In genomic region chr2:157327200-157327599, GRCh38 we compare ENCODE assay signal across 10 cellular contexts. TPM values are rescaled to one million over a fixed set of nuclear protein-coding genes. Genes with fewer than 3 reads are reported as not detected.
DNase-seq lines count a peak whose midpoint lies in the region; ATAC-seq and TF ChIP-seq lines count a peak whose summit lies in the region.
"Had no signal": no experiment of that assay in that cellular context is flagged by ENCODE, and none has a peak within 500 bp of the region (broad histone marks: within the 10 kb centered on the region; RNA-seq: fewer than 3 reads in every experiment).

No MANE protein-coding gene starts in this region.

- H3K27me3 ChIP-seq in tibial artery (no peaks in the 10 kb centered on the region), esophagus squamous epithelium (no peaks in the 10 kb centered on the region)
- H3K27me3 ChIP-seq: tibial nerve had no signal

- peak overlapping the region in 1 of 2 donors; percentile 48 for H3K27ac ChIP-seq in tibial artery
- no peak overlapping the region for H3K27ac ChIP-seq in esophagus squamous epithelium

- H3K27ac Mint-ChIP-seq in activated T-cell treated with anti-CD3 and anti-CD28 coated beads, Interleukin-2, amount 50 U/mL, for 24 hours: peak overlapping the region; percentile 88
- peak overlapping the region; percentile 9 for H3K27ac Mint-ChIP-seq in stimulated activated naive CD8-positive, alpha-beta T cell treated with anti-CD3 and anti-CD28 coated beads, Interleukin-15, Interleukin-2, amounts not matched to agents 100 ng/mL and 50 ng/mL, for 24 hours

- H3K4me1 ChIP-seq in tibial artery (peaks cover 0 to 27% (median 7%) of the 10 kb centered on the region in 4 donors), esophagus squamous epithelium (no peaks in the 10 kb centered on the region)

- intact Hi-C loops in tibial artery (cut with DNase I; ENCODE audit: low total_unique reads) (no loop called here), esophagus squamous epithelium (cut with DNase I) (no loop called here)

- peak overlapping the region; percentile 63 for H3K4me3 Mint-ChIP-seq in activated T-cell treated with anti-CD3 and anti-CD28 coated beads, Interleukin-2, amount 50 U/mL, for 24 hours
- peak overlapping the region; percentile 66 for H3K4me3 Mint-ChIP-seq in stimulated activated naive CD8-positive, alpha-beta T cell treated with anti-CD3 and anti-CD28 coated beads, Interleukin-15, Interleukin-2, amounts not matched to agents 100 ng/mL and 50 ng/mL, for 24 hours

- H3K4me1 Mint-ChIP-seq in activated T-cell treated with anti-CD3 and anti-CD28 coated beads, Interleukin-2, amount 50 U/mL, for 24 hours (ENCODE audit: low read depth): peaks cover 53% of the 10 kb centered on the region
- H3K4me1 Mint-ChIP-seq in stimulated activated naive CD8-positive, alpha-beta T cell treated with anti-CD3 and anti-CD28 coated beads, Interleukin-15, Interleukin-2, amounts not matched to agents 100 ng/mL and 50 ng/mL, for 24 hours (ENCODE audit: low read depth): peaks cover 49% of the 10 kb centered on the region

- no peaks in the 10 kb centered on the region for H3K36me3 Mint-ChIP-seq in activated T-cell treated with anti-CD3 and anti-CD28 coated beads, Interleukin-2, amount 50 U/mL, for 24 hours (ENCODE audit: low read depth)
- peaks cover 9% of the 10 kb centered on the region for H3K36me3 Mint-ChIP-seq in stimulated activated naive CD8-positive, alpha-beta T cell treated with anti-CD3 and anti-CD28 coated beads, Interleukin-15, Interleukin-2, amounts not matched to agents 100 ng/mL and 50 ng/mL, for 24 hours (ENCODE audit: low read depth)

- whole genome bisulfite sequencing in esophagus squamous epithelium, 2 donors: 68 to 81% methylated on average over 3 of the region's 3 CpGs

- no peak for DNase-seq in activated T-cell treated with anti-CD3 and anti-CD28 coated beads, Interleukin-2, amount 50 U/mL, for 24 hours
- no peak for DNase-seq in activated T-cell treated with anti-CD3 and anti-CD28 coated beads, Interleukin-2, amount 50 U/mL, for 48 hours
- peak; percentile 59 for DNase-seq in OCI-M1 (lab: John Stamatoyannopoulos, UW)
- no peak for DNase-seq in tibial artery
- DNase-seq in esophagus squamous epithelium (lab: John Stamatoyannopoulos, UW): no peak
- DNase-seq in OCI-M2 (lab: John Stamatoyannopoulos, UW; ENCODE audit: unreplicated experiment): no peak

- H3K27me3 Mint-ChIP-seq in activated T-cell treated with anti-CD3 and anti-CD28 coated beads, Interleukin-2, amount 50 U/mL, for 24 hours: no peaks in the 10 kb centered on the region
- H3K27me3 Mint-ChIP-seq in stimulated activated naive CD8-positive, alpha-beta T cell treated with anti-CD3 and anti-CD28 coated beads, Interleukin-15, Interleukin-2, amounts not matched to agents 100 ng/mL and 50 ng/mL, for 24 hours: no peaks in the 10 kb centered on the region

- H3K36me3 ChIP-seq in tibial artery (no peaks in the 10 kb centered on the region), esophagus squamous epithelium (no peaks in the 10 kb centered on the region)
- H3K36me3 ChIP-seq: tibial nerve had no signal

- peak; percentile 38 for ATAC-seq in HG02759 (IDR thresholded peaks at IDR 0.05; ENCODE audit: unreplicated experiment)

- TF ChIP-seq POLR2A in esophagus squamous epithelium (IDR thresholded peaks at IDR 0.05): no peak

- TF ChIP-seq CTCF in tibial artery (IDR thresholded peaks at IDR 0.05): no peak
- TF ChIP-seq CTCF in esophagus squamous epithelium (IDR thresholded peaks at IDR 0.05): no peak

- no peak overlapping the region for H3K4me3 ChIP-seq in tibial artery
- no peak overlapping the region for H3K4me3 ChIP-seq in esophagus squamous epithelium
- H3K4me3 ChIP-seq: tibial nerve had no signal

- no peaks in the 10 kb centered on the region for H3K9me3 ChIP-seq in tibial artery
- H3K9me3 ChIP-seq in esophagus squamous epithelium: no peaks in the 10 kb centered on the region
- H3K9me3 ChIP-seq: tibial nerve had no signal

- H3K9me3 Mint-ChIP-seq in activated T-cell treated with anti-CD3 and anti-CD28 coated beads, Interleukin-2, amount 50 U/mL, for 24 hours: no peaks in the 10 kb centered on the region
- H3K9me3 Mint-ChIP-seq in stimulated activated naive CD8-positive, alpha-beta T cell treated with anti-CD3 and anti-CD28 coated beads, Interleukin-15, Interleukin-2, amounts not matched to agents 100 ng/mL and 50 ng/mL, for 24 hours: no peaks in the 10 kb centered on the region

RNA-seq across cellular contexts. Expression of gene ERMN, which starts 1.6 kb away (rescaled TPM):
- total RNA-seq in esophagus squamous epithelium: 1 to 10 TPM in 1 of 4 donors, under 1 TPM in 2, not detected in 1; 0.04 to 1.1 (median 0.19) TPM
- total RNA-seq: glomerular endothelial cell had no signal
